In genomic region chr9:84697494-84698114, GRCh38 we compare ENCODE assay signal across 8 cellular contexts. TPM values are rescaled to one million over a fixed set of nuclear protein-coding genes. Genes with fewer than 3 reads are reported as not detected.
DNase-seq lines count a peak whose midpoint lies in the region; ATAC-seq and TF ChIP-seq lines count a peak whose summit lies in the region.

No MANE protein-coding gene starts in this region.

- no peaks in the 10 kb centered on the region for H3K9me2 ChIP-seq in hepatocyte (replicated peaks; ENCODE audit: insufficient read depth)

- H4K20me1 ChIP-seq in hepatocyte (ENCODE audit: insufficient read depth, poor library complexity, severe bottlenecking): no peaks in the 10 kb centered on the region

- DNase-seq in GM10266 (ENCODE audit: extremely low spot score): peak; percentile 57
- peak; percentile 39 for DNase-seq in OCI-M1 (lab: John Stamatoyannopoulos, UW)
- peak; percentile 72 for DNase-seq in astrocyte of the spinal cord (ENCODE audit: low read depth, low spot score)
- peak; percentile 79 for DNase-seq in hepatocyte (ENCODE audit: low spot score)
- peak; percentile 35 for DNase-seq in smooth muscle cell of the brain vasculature (ENCODE audit: low read depth, low spot score)
- no peak for DNase-seq in DMS79 treated with DMSO at 0.1 percent for 48 hours (lab: John Stamatoyannopoulos, UW)

- TF ChIP-seq CTCF in GM10266 (IDR thresholded peaks at IDR 0.05; ENCODE audit: control insufficient read depth, insufficient read depth, low read depth, missing control alignments) (peak; percentile 86), astrocyte of the spinal cord (IDR thresholded peaks at IDR 0.05; ENCODE audit: low read depth, low read length) (peak; percentile 84), hepatocyte (IDR thresholded peaks at IDR 0.05; ENCODE audit: poor library complexity) (peak; percentile 72)

- no peak overlapping the region for H3K27ac ChIP-seq in hepatocyte

- H3K4me2 ChIP-seq in hepatocyte: no peak overlapping the region

- no peaks in the 10 kb centered on the region for H3K36me3 ChIP-seq in hepatocyte (replicated peaks; ENCODE audit: insufficient read depth, low read depth)

- 37% methylated on average over 5 of the region's 5 CpGs for WGBS in hepatocyte (ENCODE audit: low lambda C conversion rate, missing lambda C conversion rate)

- H3K79me2 ChIP-seq in hepatocyte: no peaks in the 10 kb centered on the region

- no peaks in the 10 kb centered on the region for H3K4me1 ChIP-seq in hepatocyte (ENCODE audit: insufficient read depth)

- no peak overlapping the region for H2AFZ ChIP-seq in hepatocyte

- no peaks in the 10 kb centered on the region for H3K27me3 ChIP-seq in hepatocyte

- in situ Hi-C loops in astrocyte of the spinal cord (cut with HindIII; ENCODE audit: low sequenced_read_pairs): no loop called here

- ATAC-seq in HG02852 (IDR thresholded peaks at IDR 0.05; ENCODE audit: unreplicated experiment): peak; percentile 27
- no peak for ATAC-seq in GM19324 (IDR thresholded peaks at IDR 0.05; ENCODE audit: low FRiP score, unreplicated experiment)

- H3K4me3 ChIP-seq in astrocyte of the spinal cord (ENCODE audit: low read depth, low read length): no peak overlapping the region
- H3K4me3 ChIP-seq in hepatocyte: no peak overlapping the region

- H3K9me3 ChIP-seq in hepatocyte (ENCODE audit: low read depth): no peaks in the 10 kb centered on the region

RNA-seq across cellular contexts. Expression of gene NTRK2, which starts 28.1 kb away (rescaled TPM):
- 3.4 and 3.7 TPM in 2 replicates for total RNA-seq in hepatocyte
- polyA plus RNA-seq in hepatocyte: 0.99 and 3.4 TPM in 2 replicates
